Comparison of ENCODE assay signal across 8 cellular contexts in the genomic region with DNA sequence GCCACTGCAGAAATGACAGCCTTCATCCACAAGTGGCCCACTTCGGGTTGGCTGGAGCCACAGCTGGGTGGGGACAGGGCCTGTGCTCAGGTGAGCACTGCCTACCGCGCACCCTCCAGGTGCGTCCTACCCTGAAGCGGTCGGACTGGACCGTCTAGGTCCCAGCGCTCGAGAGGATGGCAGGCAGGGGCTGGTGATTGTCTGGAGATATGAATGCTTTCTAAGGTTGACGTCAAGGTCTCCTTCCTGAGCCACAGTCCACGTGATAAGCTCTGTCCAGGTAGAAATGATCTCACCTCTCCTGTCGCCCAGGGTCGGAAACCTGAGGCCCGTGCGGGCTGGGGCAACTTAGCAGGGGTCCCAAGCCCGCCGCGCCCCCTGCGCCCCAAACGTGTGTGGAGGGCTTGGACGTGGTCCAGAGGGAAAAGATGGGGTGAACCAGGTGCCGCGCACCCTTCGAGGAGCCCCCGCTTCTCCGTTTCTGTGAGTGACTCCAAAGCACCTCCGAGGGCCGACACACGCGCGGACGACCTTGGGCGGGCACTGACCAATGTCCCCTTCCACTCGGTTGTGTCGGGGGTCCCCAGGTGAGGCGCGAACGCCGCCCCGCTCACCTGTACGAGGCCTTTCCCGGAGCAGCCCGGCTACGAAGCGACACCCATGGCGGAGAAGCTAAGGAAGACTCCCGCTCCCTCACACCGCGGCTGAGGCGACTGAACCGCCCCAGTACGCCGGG. TPM values are rescaled to one million over a fixed set of nuclear protein-coding genes. Genes with fewer than 3 reads are reported as not detected.
DNase-seq lines count a peak whose midpoint lies in the region; ATAC-seq and TF ChIP-seq lines count a peak whose summit lies in the region.

No MANE protein-coding gene starts in this region.

- H3K27me3 ChIP-seq in PC-9 (ENCODE audit: insufficient read depth, low read depth) (no peaks in the 10 kb centered on the region), neuron (ENCODE audit: insufficient read depth, low read length) (peaks cover 4% of the 10 kb centered on the region)

- peak overlapping the region; percentile 92 for H2AFZ ChIP-seq in PC-9
- peak overlapping the region; percentile 86 for H2AFZ ChIP-seq in neuron (ENCODE audit: low read depth, low read length)

- intact Hi-C loops in activated naive CD4-positive, alpha-beta T cell treated with anti-CD3 and anti-CD28 coated beads for 36 hours (cut with micrococcal nuclease): loop anchor here (1.0 kb wide), 8 partner anchors 14 to 835 kb away; a partner anchor contains a TSS
- intact Hi-C loops in PC-9 (cut with micrococcal nuclease; ENCODE audit: unreplicated experiment): loop anchor here (1.0 kb wide), 3 partner anchors 33 to 165 kb away; a partner anchor contains a TSS

- peak; percentile 12 for DNase-seq in activated naive CD4-positive, alpha-beta T cell treated with anti-CD3 and anti-CD28 coated beads for 36 hours
- DNase-seq in activated naive CD4-positive, alpha-beta T cell treated with Interleukin-2 at 50 U/mL for 16 hours: no peak
- peak; percentile 81 to 82 for DNase-seq in PC-9
- peak; percentile 45 for DNase-seq in epithelial cell of prostate (ENCODE audit: low read depth, low spot score)
- no peak for DNase-seq in central memory CD4-positive, alpha-beta T cell
- no peak for DNase-seq in mesenteric fat pad (ENCODE audit: low spot score)

- no peaks in the 10 kb centered on the region; the same call in 1 of the 2 replicates for H3F3A ChIP-seq in PC-9 (ENCODE audit: insufficient read depth, low read depth)

- H3K9me3 Mint-ChIP-seq in activated naive CD4-positive, alpha-beta T cell treated with anti-CD3 and anti-CD28 coated beads for 36 hours: no peaks in the 10 kb centered on the region

- H3K36me3 ChIP-seq in PC-9 (ENCODE audit: low read depth) (no peaks in the 10 kb centered on the region), neuron (ENCODE audit: insufficient read depth, low read length) (peaks cover 2% of the 10 kb centered on the region)

- peaks cover 3% of the 10 kb centered on the region for H3K36me3 Mint-ChIP-seq in activated naive CD4-positive, alpha-beta T cell treated with anti-CD3 and anti-CD28 coated beads for 36 hours (ENCODE audit: low read depth)

- H3K27me3 Mint-ChIP-seq in activated naive CD4-positive, alpha-beta T cell treated with anti-CD3 and anti-CD28 coated beads for 36 hours (ENCODE audit: low read depth): no peaks in the 10 kb centered on the region

- H3K9me2 ChIP-seq in PC-9 (ENCODE audit: insufficient read depth): no peaks in the 10 kb centered on the region

- H3K27ac ChIP-seq in PC-9 (peak overlapping the region; percentile 63), epithelial cell of prostate (peak overlapping the region; percentile 66)

- H3K4me2 ChIP-seq in PC-9: peak overlapping the region; percentile 77

- peaks cover 17% of the 10 kb centered on the region for H3K4me1 Mint-ChIP-seq in activated naive CD4-positive, alpha-beta T cell treated with anti-CD3 and anti-CD28 coated beads for 36 hours (ENCODE audit: low read depth)

- peaks cover 15% of the 10 kb centered on the region for H3K4me1 ChIP-seq in PC-9 (replicated peaks; ENCODE audit: insufficient read depth)
- H3K4me1 ChIP-seq in neuron (ENCODE audit: insufficient read depth, low read length): peaks cover 11% of the 10 kb centered on the region

- TSS peak; percentile 72 for BruUV-seq in PC-9 (replicated peaks; lab: Mats Ljungman, UMichigan)

- POLR2A ChIA-PET in PC-9 (lab: Charles Lee; ENCODE audit: unreplicated experiment): interaction anchor here (0.5 to 1.0 kb wide), 7 partner anchors 19 to 232 kb away, joined by 3 to 8 read pairs (median 5); a partner anchor contains a TSS

- no peaks in the 10 kb centered on the region for H3K9me3 ChIP-seq in PC-9 (ENCODE audit: insufficient read depth, low read depth)
- H3K9me3 ChIP-seq in neuron (ENCODE audit: low read length): peaks cover 3% of the 10 kb centered on the region

- H3K4me3 Mint-ChIP-seq in activated naive CD4-positive, alpha-beta T cell treated with anti-CD3 and anti-CD28 coated beads for 36 hours: peak overlapping the region; percentile 80

- H3K27ac Mint-ChIP-seq in activated naive CD4-positive, alpha-beta T cell treated with anti-CD3 and anti-CD28 coated beads for 36 hours: no peak overlapping the region

- ATAC-seq in GM21447 (IDR thresholded peaks at IDR 0.05; ENCODE audit: unreplicated experiment): no peak

- H3K4me3 ChIP-seq in PC-9: peak overlapping the region; percentile 60
- H3K4me3 ChIP-seq in neuron (ENCODE audit: low read length): peak overlapping the region; percentile 65

- H3K79me2 ChIP-seq in PC-9 (ENCODE audit: low read depth): no peaks in the 10 kb centered on the region; the same call in 1 of the 2 replicates

- no peak for TF ChIP-seq CTCF in PC-9 (conservative IDR thresholded peaks at IDR 0.05)

- CTCF ChIA-PET in activated naive CD4-positive, alpha-beta T cell treated with anti-CD3 and anti-CD28 coated beads for 36 hours (lab: Charles Lee): interaction anchor here (0.5 to 6.5 kb wide), 4 partner anchors 12 to 175 kb away, joined by 3 to 59 read pairs (median 4); a partner anchor contains a TSS
- CTCF ChIA-PET in PC-9 (lab: Charles Lee): interaction anchor here (0.6 to 0.8 kb wide), 2 partner anchors 53 to 239 kb away, joined by 3 to 6 read pairs; no protein-coding TSS in a partner anchor

- no peaks in the 10 kb centered on the region for H4K20me1 ChIP-seq in PC-9 (ENCODE audit: insufficient read depth)

RNA-seq across cellular contexts. Expression of a gene that starts 0.9 kb away (rescaled TPM):
- total RNA-seq in activated naive CD4-positive, alpha-beta T cell treated with anti-CD3 and anti-CD28 coated beads for 36 hours: 10 to 100 TPM; 16.4 to 19.6 TPM
- total RNA-seq in PC-9 (2021) (14.7 and 15.1 TPM in 2 replicates), mesenteric fat pad (19.6 TPM)

RNA-seq across cellular contexts. Expression of a gene that starts 20.9 kb away (rescaled TPM):
- 10 to 100 TPM; 13.3 to 13.7 TPM for total RNA-seq in activated naive CD4-positive, alpha-beta T cell treated with anti-CD3 and anti-CD28 coated beads for 36 hours
- total RNA-seq in PC-9 (2021) (20.1 and 23.6 TPM in 2 replicates), mesenteric fat pad (14.9 TPM)

Comparison
In these comparisons a context has a peak if more than half of its experiments do, and no peak if none do; other contexts are left out.
1. DNase-seq: peak in activated naive CD4-positive, alpha-beta T cell treated with anti-CD3 and anti-CD28 coated beads for 36 hours (single experiment), PC-9 (2 of 2) and epithelial cell of prostate (single experiment); none in activated naive CD4-positive, alpha-beta T cell treated with Interleukin-2 at 50 U/mL for 16 hours (single experiment), central memory CD4-positive, alpha-beta T cell (single experiment) and mesenteric fat pad (single experiment).